ENCODE assay signal across 18 cellular contexts in the genomic region with DNA sequence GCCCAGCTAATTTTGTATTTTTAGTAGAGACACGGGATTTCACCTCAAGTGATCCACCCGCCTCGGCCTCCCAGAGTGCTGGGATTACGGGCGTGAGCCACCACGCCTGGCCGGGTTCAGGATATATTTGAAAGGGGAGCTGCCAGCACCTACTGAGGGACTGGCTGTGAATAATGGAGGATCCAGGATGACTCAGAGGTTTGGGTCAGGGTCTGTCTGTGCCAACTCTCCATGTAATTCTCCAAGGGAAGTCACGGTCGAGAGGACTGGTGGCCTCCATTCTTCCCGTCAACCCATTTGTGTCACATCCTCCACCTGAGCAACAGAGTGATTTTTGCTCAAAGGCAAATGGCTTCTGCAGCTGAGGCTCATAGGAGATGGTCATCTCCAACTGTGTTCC.
"Had no signal": no experiment of that assay in that cellular context is flagged by ENCODE, and none has a peak within 500 bp of the region (broad histone marks: within the 10 kb centered on the region; RNA-seq: fewer than 3 reads in every experiment).

No MANE protein-coding gene starts in this region.

- H3K4me3 ChIP-seq: colonic mucosa, gastrocnemius medialis, heart right ventricle, tibial nerve had no signal

- DNase-seq: activated CD4-positive, alpha-beta T cell treated with anti-CD3 and anti-CD28 coated beads, Interleukin-2, amount 50 U/mL, for 4 hours; activated effector memory CD4-positive, alpha-beta T cell treated with anti-CD3 and anti-CD28 coated beads, Interleukin-2, amount 50 U/mL, for 16 hours; activated naive CD4-positive, alpha-beta T cell treated with anti-CD3 and anti-CD28 coated beads, Interleukin-2, amount 50 U/mL, for 16 hours; activated T-cell treated with anti-CD3 and anti-CD28 coated beads, Interleukin-2, amount 50 U/mL, for 72 hours; brain microvascular endothelial cell; central memory CD4-positive, alpha-beta T cell; colonic mucosa; gastrocnemius medialis; heart right ventricle; left cardiac atrium; nucleus accumbens; retina; stimulated activated CD4-positive, alpha-beta T cell treated with anti-CD3 and anti-CD28 coated beads, Interleukin-12 subunit alpha, Interleukin-12 subunit beta, amount 100 ng/mL, for 4 hours; stimulated activated CD4-positive, alpha-beta T cell treated with anti-CD3 and anti-CD28 coated beads, Interleukin-2, amount 100 ng/mL, for 24 hours had no signal

- H3K9me3 ChIP-seq: colonic mucosa, gastrocnemius medialis, heart right ventricle, tibial nerve had no signal

- ATAC-seq: activated T-cell treated with anti-CD3 and anti-CD28 coated beads, Interleukin-2, amount 50 U/mL, for 72 hours; esophagus mucosa; gastrocnemius medialis; heart right ventricle; left cardiac atrium had no signal

- FAIRE-seq: endometrium, TTC549 had no signal

- H3K27me3 ChIP-seq: brain microvascular endothelial cell, colonic mucosa, gastrocnemius medialis, heart right ventricle, tibial nerve had no signal

- H3K36me3 ChIP-seq: brain microvascular endothelial cell, colonic mucosa, gastrocnemius medialis, heart right ventricle, tibial nerve had no signal

- H3K27ac ChIP-seq: brain microvascular endothelial cell, colonic mucosa, gastrocnemius medialis, heart right ventricle, tibial nerve had no signal
